In genomic region chr9:33080534-33080933, GRCh38 we compare ENCODE assay signal across 9 cellular contexts. TPM values are rescaled to one million over a fixed set of nuclear protein-coding genes. Genes with fewer than 3 reads are reported as not detected.
A peak's percentile ranks its signal among the peaks of the same experiment; 100 is the strongest.
DNase-seq lines count a peak whose midpoint lies in the region; ATAC-seq and TF ChIP-seq lines count a peak whose summit lies in the region.
"Had no signal": no experiment of that assay in that cellular context is flagged by ENCODE, and none has a peak within 500 bp of the region (broad histone marks: within the 10 kb centered on the region; RNA-seq: fewer than 3 reads in every experiment).

No MANE protein-coding gene starts in this region.

- ATAC-seq in SK-N-SH treated with all-trans-retinoic acid at 6 μM for 48 hours (no peak), WTC11 (no peak), GM18517 (IDR thresholded peaks at IDR 0.05; ENCODE audit: unreplicated experiment) (no peak)
- ATAC-seq in stimulated activated effector memory CD8-positive, alpha-beta T cell treated with anti-CD3 and anti-CD28 coated beads, Interleukin-12 subunit alpha, Interleukin-12 subunit beta, amount 100 ng/mL, for 72 hours: no peak

- no peak for TF ChIP-seq EP300 in SK-N-SH (IDR thresholded peaks at IDR 0.05; ENCODE audit: borderline replicate concordance in 1 of 2, low read depth in 1 of 2, low read length in 1 of 2)

- H2AFZ ChIP-seq in SK-N-SH (ENCODE audit: low read depth): peak overlapping the region; percentile 92

- no peaks in the 10 kb centered on the region for H3K36me3 ChIP-seq in SK-N-SH (replicated peaks in 1 of 2; ENCODE audit: control insufficient read depth in 1 of 2, insufficient read depth in 2 of 2, low read length in 1 of 2)
- no peaks in the 10 kb centered on the region for H3K36me3 ChIP-seq in NT2/D1 (ENCODE audit: insufficient read depth, insufficient read length, low read length)
- peaks cover 0 to 2% (median 0%) of the 10 kb centered on the region in 3 donors for H3K36me3 ChIP-seq in skeletal muscle tissue (ENCODE audit: control insufficient read depth in 3 of 3, insufficient read depth in 3 of 3, low read length in 3 of 3)
- H3K36me3 ChIP-seq: neutrophil had no signal

- H3K27me3 Mint-ChIP-seq in WTC11 (ENCODE audit: low read depth): peaks cover 3% of the 10 kb centered on the region; the same call in 1 of the 2 replicates

- H3K4me3 Mint-ChIP-seq in stimulated activated effector memory CD8-positive, alpha-beta T cell treated with anti-CD3 and anti-CD28 coated beads, Interleukin-12 subunit alpha, Interleukin-12 subunit beta, amount 100 ng/mL, for 72 hours: no peak overlapping the region
- no peak overlapping the region for H3K4me3 Mint-ChIP-seq in WTC11

- H3K27me3 ChIP-seq in SK-N-SH (ENCODE audit: insufficient read depth): no peaks in the 10 kb centered on the region
- no peaks in the 10 kb centered on the region for H3K27me3 ChIP-seq in NT2/D1 (ENCODE audit: insufficient read depth, insufficient read length)
- no peaks in the 10 kb centered on the region for H3K27me3 ChIP-seq in skeletal muscle tissue (ENCODE audit: control insufficient read depth in 3 of 3, insufficient read depth in 3 of 3, low read length in 3 of 3)
- H3K27me3 ChIP-seq: neutrophil had no signal

- CTCF ChIA-PET in SK-N-SH (lab: Yijun Ruan, JAX): interaction anchor here (0.6 to 6.1 kb wide), 11 partner anchors 18 to 160 kb away, joined by 3 to 57 read pairs (median 4); partner anchors contain the start of gene SPINK4
- CTCF ChIA-PET in WTC11 (lab: Charles Lee): interaction anchor here (0.6 to 3.0 kb wide), 2 partner anchors 146 to 205 kb away, joined by 3 to 11 read pairs; no protein-coding TSS in a partner anchor

- 66% methylated on average over 6 of the region's 6 CpGs for WGBS in SK-N-SH (ENCODE audit: low lambda C conversion rate)

- H3K4me1 ChIP-seq in SK-N-SH (ENCODE audit: control insufficient read depth in 1 of 2, insufficient read depth in 2 of 2, low read depth in 1 of 2, low read length in 1 of 2) (peaks cover 1 to 9% of the 10 kb centered on the region in 2 experiments; a peak in 3 of 4 replicates), NT2/D1 (ENCODE audit: insufficient read depth, insufficient read length) (no peaks in the 10 kb centered on the region), skeletal muscle tissue (ENCODE audit: control insufficient read depth in 3 of 3, insufficient read depth in 3 of 3, low read length in 3 of 3) (peaks cover 20 to 24% (median 20%) of the 10 kb centered on the region in 3 donors)

- H3K4me2 ChIP-seq in SK-N-SH: peak overlapping the region; percentile 73

- peaks cover 18% of the 10 kb centered on the region for H3K36me3 Mint-ChIP-seq in stimulated activated effector memory CD8-positive, alpha-beta T cell treated with anti-CD3 and anti-CD28 coated beads, Interleukin-12 subunit alpha, Interleukin-12 subunit beta, amount 100 ng/mL, for 72 hours
- H3K36me3 Mint-ChIP-seq in WTC11: peaks cover 4% of the 10 kb centered on the region

- H3K27ac Mint-ChIP-seq in stimulated activated effector memory CD8-positive, alpha-beta T cell treated with anti-CD3 and anti-CD28 coated beads, Interleukin-12 subunit alpha, Interleukin-12 subunit beta, amount 100 ng/mL, for 72 hours: no peak overlapping the region
- H3K27ac Mint-ChIP-seq in WTC11: no peak overlapping the region

- H3K9me2 ChIP-seq in SK-N-SH: no peaks in the 10 kb centered on the region

- H3K4me1 Mint-ChIP-seq in stimulated activated effector memory CD8-positive, alpha-beta T cell treated with anti-CD3 and anti-CD28 coated beads, Interleukin-12 subunit alpha, Interleukin-12 subunit beta, amount 100 ng/mL, for 72 hours: peaks cover 46% of the 10 kb centered on the region
- H3K4me1 Mint-ChIP-seq in WTC11: peaks cover 5% of the 10 kb centered on the region

- peaks cover 15% of the 10 kb centered on the region for H3K79me2 ChIP-seq in SK-N-SH (ENCODE audit: insufficient read depth)

- peak overlapping the region in 1 of 2 experiments; percentile 11; a peak in 2 of 4 replicates for H3K27ac ChIP-seq in SK-N-SH (ENCODE audit: low read depth in 2 of 2, low read length in 1 of 2)
- peak overlapping the region; percentile 42 for H3K27ac ChIP-seq in skeletal muscle tissue (ENCODE audit: low read depth, low read length)
- H3K27ac ChIP-seq: neutrophil had no signal

- TF ChIP-seq RAD21 in SK-N-SH (IDR thresholded peaks at IDR 0.05; ENCODE audit: low read length): no peak

- H4K20me1 ChIP-seq in SK-N-SH (ENCODE audit: insufficient read depth): no peaks in the 10 kb centered on the region

- H3K9me3 Mint-ChIP-seq in stimulated activated effector memory CD8-positive, alpha-beta T cell treated with anti-CD3 and anti-CD28 coated beads, Interleukin-12 subunit alpha, Interleukin-12 subunit beta, amount 100 ng/mL, for 72 hours: no peaks in the 10 kb centered on the region
- peaks cover 9% of the 10 kb centered on the region for H3K9me3 Mint-ChIP-seq in WTC11

- H3K9ac ChIP-seq in SK-N-SH (peak overlapping the region; percentile 61), NT2/D1 (ENCODE audit: insufficient read length, low read depth) (peak overlapping the region; percentile 46), skeletal muscle tissue (ENCODE audit: low read depth in 1 of 3, low read length in 3 of 3) (peak overlapping the region in 1 of 3 donors; percentile 8)

- H3F3A ChIP-seq in SK-N-SH (replicated peaks; ENCODE audit: insufficient read depth): peaks cover 14% of the 10 kb centered on the region

- POLR2A ChIA-PET in SK-N-SH (lab: Yijun Ruan, JAX) (no interaction called here), WTC11 (lab: Charles Lee) (no interaction called here)

- no peaks in the 10 kb centered on the region for H3K9me3 ChIP-seq in SK-N-SH
- H3K9me3 ChIP-seq in NT2/D1 (ENCODE audit: insufficient read depth, low read length): peaks cover 14% of the 10 kb centered on the region; the same call in 1 of the 2 replicates
- H3K9me3 ChIP-seq in skeletal muscle tissue (ENCODE audit: control insufficient read depth in 3 of 3, low read length in 3 of 3): no peaks in the 10 kb centered on the region
- H3K9me3 ChIP-seq: neutrophil had no signal

- TF ChIP-seq CTCF in SK-N-SH (IDR thresholded peaks at IDR 0.05) (no peak), epithelial cell of esophagus (IDR thresholded peaks at IDR 0.05; ENCODE audit: insufficient read depth, low read depth, low read length, missing control alignments) (no peak), WTC11 (IDR thresholded peaks at IDR 0.05) (no peak)

- H3K4me3 ChIP-seq in SK-N-SH (ENCODE audit: low read depth in 2 of 2, low read length in 1 of 2) (peak overlapping the region; percentile 25 to 50; a peak in 1 of 4 replicates), NT2/D1 (ENCODE audit: insufficient read length, low read depth) (no peak overlapping the region), epithelial cell of esophagus (ENCODE audit: low read length) (peak overlapping the region; percentile 44), skeletal muscle tissue (ENCODE audit: low read length in 3 of 3) (no peak overlapping the region)

- DNase-seq in SK-N-SH (no peak), NT2/D1 (ENCODE audit: low read depth, low spot score) (no peak), epithelial cell of esophagus (ENCODE audit: low read depth) (peak; percentile 95), WTC11 (ENCODE audit: low spot score) (no peak)
- DNase-seq in stimulated activated effector memory CD8-positive, alpha-beta T cell treated with anti-CD3 and anti-CD28 coated beads, Interleukin-12 subunit alpha, Interleukin-12 subunit beta, amount 100 ng/mL, for 72 hours (ENCODE audit: low spot score in 2 of 2): no peak

TF ChIP-seq in SK-N-SH, 30 proteins besides CTCF, POLR2A, EP300 and RAD21 (continues in another document):
- TF ChIP-seq EZH2phosphoT487 (IDR thresholded peaks at IDR 0.05; ENCODE audit: borderline replicate concordance, low read depth) (no peak), POLR2AphosphoS5 (IDR thresholded peaks at IDR 0.05; ENCODE audit: low read depth, low read length) (no peak), RFX5 (IDR thresholded peaks at IDR 0.05; ENCODE audit: low read length) (no peak), SIN3A (IDR thresholded peaks at IDR 0.05; ENCODE audit: borderline replicate concordance, low read depth, low read length) (no peak), FOXM1 (IDR thresholded peaks at IDR 0.05; ENCODE audit: low read depth) (no peak), GABPA (IDR thresholded peaks at IDR 0.05; ENCODE audit: low read depth) (no peak), SMC3 (IDR thresholded peaks at IDR 0.05; ENCODE audit: low read depth, low read length) (no peak), RCOR1 (IDR thresholded peaks at IDR 0.05; ENCODE audit: low read length) (no peak)

TF ChIP-seq in SK-N-SH treated with all-trans-retinoic acid at 6 μM for 48 hours, 23 proteins besides CTCF, POLR2A, EP300 and RAD21 (continues in another document):
- no peak for TF ChIP-seq ESRRG (CRISPR knock-in tag; IDR thresholded peaks at IDR 0.05)

TF ChIP-seq in WTC11, 78 proteins besides CTCF, POLR2A, EP300 and RAD21 (continues in another document):
- TF ChIP-seq NR3C1 (CRISPR knock-in tag; conservative IDR thresholded peaks at IDR 0.05; ENCODE audit: low read depth): no peak
- TF ChIP-seq ATF1 (CRISPR knock-in tag; IDR thresholded peaks at IDR 0.05): no peak
- no peak for TF ChIP-seq ZNF232 (CRISPR knock-in tag; IDR thresholded peaks at IDR 0.05)
- no peak for TF ChIP-seq ATF6 (CRISPR knock-in tag; IDR thresholded peaks at IDR 0.05)

RNA-seq across cellular contexts. Expression of gene SMU1, which starts 4.1 kb away (rescaled TPM):
- 9.8 and 12.4 TPM in 2 replicates for polyA plus RNA-seq in SK-N-SH (2012; rRNA removed)
- 13.1 and 13.5 TPM in 2 replicates for polyA plus RNA-seq in SK-N-SH (2012; cell fraction: cytosol; rRNA removed)
- polyA plus RNA-seq in SK-N-SH (2012; cell fraction: nucleus; rRNA removed): 5.4 and 9.7 TPM in 2 replicates
- total RNA-seq in skeletal muscle tissue (30.3 TPM), WTC11 (2021) (23.2 to 23.3 TPM (median 23.2 TPM) in 3 replicates)

RNA-seq across cellular contexts. Expression of gene DNAJA1, which starts 55.5 kb away (rescaled TPM):
- polyA plus RNA-seq in SK-N-SH (2012; rRNA removed): 103 and 125 TPM in 2 replicates
- 158 and 193 TPM in 2 replicates for polyA plus RNA-seq in SK-N-SH (2012; cell fraction: cytosol; rRNA removed)
- polyA plus RNA-seq in SK-N-SH (2012; cell fraction: nucleus; rRNA removed): 40.3 and 72.0 TPM in 2 replicates
- total RNA-seq in skeletal muscle tissue: 54.3 TPM
- total RNA-seq in WTC11 (2021): 74.5 to 96.5 TPM (median 95.6 TPM) in 3 replicates

Comparison
In these comparisons a context has a peak if more than half of its experiments do, and no peak if none do; other contexts are left out.
1. H3K4me3 ChIP-seq: peak in SK-N-SH (2 of 2) and epithelial cell of esophagus (single experiment); none in NT2/D1 (single experiment) and skeletal muscle tissue (0 of 3).